8 cellular contexts compared by ENCODE assay signal in genomic region chr20:57450419-57450818, GRCh38. TPM values are rescaled to one million over a fixed set of nuclear protein-coding genes. Genes with fewer than 3 reads are reported as not detected.
DNase-seq lines count a peak whose midpoint lies in the region; ATAC-seq and TF ChIP-seq lines count a peak whose summit lies in the region.

No MANE protein-coding gene starts in this region.

- H3K27me3 Mint-ChIP-seq in activated naive CD8-positive, alpha-beta T cell treated with anti-CD3 and anti-CD28 coated beads, Interleukin-2, amount 50 U/mL, for 24 hours = no peaks in the 10 kb centered on the region
- H3K27me3 Mint-ChIP-seq in neural progenitor cell (ENCODE audit: insufficient read depth, low read depth) = peaks cover 24% of the 10 kb centered on the region
- no peaks in the 10 kb centered on the region for H3K27me3 Mint-ChIP-seq in activated T-cell treated with anti-CD3 and anti-CD28 coated beads, Interleukin-2, amount 50 U/mL, for 24 hours

- H3K4me3 ChIP-seq in DOHH2 (ENCODE audit: low read length) = peak overlapping the region; percentile 74
- no peak overlapping the region for H3K4me3 ChIP-seq in neural progenitor cell

- DNase-seq in activated naive CD8-positive, alpha-beta T cell treated with anti-CD3 and anti-CD28 coated beads, Interleukin-2, amount 50 U/mL, for 24 hours = peak; percentile 23
- DNase-seq in neural progenitor cell (ENCODE audit: low spot score) (no peak), COLO829 (ENCODE audit: low spot score) (no peak), G401 (ENCODE audit: low spot score) (no peak)
- DNase-seq in activated T-cell treated with anti-CD3 and anti-CD28 coated beads, Interleukin-2, amount 50 U/mL, for 24 hours = no peak

- H3F3A ChIP-seq in DOHH2 (ENCODE audit: control insufficient read depth, insufficient read depth) (peaks cover 2% of the 10 kb centered on the region), neural progenitor cell (ENCODE audit: low read depth) (no peaks in the 10 kb centered on the region)

- no peak overlapping the region for H3K4me3 Mint-ChIP-seq in activated naive CD8-positive, alpha-beta T cell treated with anti-CD3 and anti-CD28 coated beads, Interleukin-2, amount 50 U/mL, for 24 hours
- no peak overlapping the region for H3K4me3 Mint-ChIP-seq in neural progenitor cell
- H3K4me3 Mint-ChIP-seq in activated T-cell treated with anti-CD3 and anti-CD28 coated beads, Interleukin-2, amount 50 U/mL, for 24 hours = no peak overlapping the region

- no peaks in the 10 kb centered on the region for H3K9me2 ChIP-seq in DOHH2 (replicated peaks; ENCODE audit: control insufficient read depth, low read length)

- no peaks in the 10 kb centered on the region for H3K36me3 Mint-ChIP-seq in activated naive CD8-positive, alpha-beta T cell treated with anti-CD3 and anti-CD28 coated beads, Interleukin-2, amount 50 U/mL, for 24 hours (ENCODE audit: low read depth)
- H3K36me3 Mint-ChIP-seq in neural progenitor cell = no peaks in the 10 kb centered on the region
- H3K36me3 Mint-ChIP-seq in activated T-cell treated with anti-CD3 and anti-CD28 coated beads, Interleukin-2, amount 50 U/mL, for 24 hours (ENCODE audit: low read depth) = no peaks in the 10 kb centered on the region

- H2AFZ ChIP-seq in neural progenitor cell (replicated peaks) = peak overlapping the region; percentile 50

- ATAC-seq in GM21367 (IDR thresholded peaks at IDR 0.05; ENCODE audit: unreplicated experiment) (peak; percentile 75), HG03521 (IDR thresholded peaks at IDR 0.05; ENCODE audit: unreplicated experiment) (peak; percentile 72)
- ATAC-seq in activated naive CD8-positive, alpha-beta T cell treated with anti-CD3 and anti-CD28 coated beads, Interleukin-2, amount 50 U/mL, for 24 hours = peak; percentile 46

- no peak overlapping the region for H3K9ac ChIP-seq in neural progenitor cell

- H3K4me1 ChIP-seq in DOHH2 (ENCODE audit: control insufficient read depth, low read length) (peaks cover 76% of the 10 kb centered on the region), neural progenitor cell (peaks cover 11% of the 10 kb centered on the region)

- TF ChIP-seq CTCF in DOHH2 (IDR thresholded peaks at IDR 0.05; ENCODE audit: low read depth, low read length, poor library complexity, severe bottlenecking) (no peak), neural progenitor cell (IDR thresholded peaks at IDR 0.05) (no peak)

- H3K27ac ChIP-seq in DOHH2 (ENCODE audit: low read depth, low read length) (peak overlapping the region; percentile 84), neural progenitor cell (no peak overlapping the region)

- H3K36me3 ChIP-seq in DOHH2 (ENCODE audit: control insufficient read depth, low read length) (no peaks in the 10 kb centered on the region), neural progenitor cell (no peaks in the 10 kb centered on the region)

- H3K9me3 ChIP-seq in DOHH2 (ENCODE audit: control insufficient read depth, insufficient read depth, low read length) (peaks cover 7% of the 10 kb centered on the region), neural progenitor cell (ENCODE audit: low read depth) (no peaks in the 10 kb centered on the region)

- in situ Hi-C loops in G401 (cut with HindIII; ENCODE audit: low sequenced_read_pairs) = no loop called here

- peak overlapping the region; percentile 53 for H3K27ac Mint-ChIP-seq in activated naive CD8-positive, alpha-beta T cell treated with anti-CD3 and anti-CD28 coated beads, Interleukin-2, amount 50 U/mL, for 24 hours
- peak overlapping the region; percentile 91 for H3K27ac Mint-ChIP-seq in neural progenitor cell
- H3K27ac Mint-ChIP-seq in activated T-cell treated with anti-CD3 and anti-CD28 coated beads, Interleukin-2, amount 50 U/mL, for 24 hours = no peak overlapping the region

- H4K20me1 ChIP-seq in DOHH2 (ENCODE audit: control insufficient read depth, insufficient read depth, low read depth, low read length) (no peaks in the 10 kb centered on the region), neural progenitor cell (ENCODE audit: low read depth) (no peaks in the 10 kb centered on the region)

- peak overlapping the region; percentile 98 for H3K4me2 ChIP-seq in DOHH2 (ENCODE audit: low read length)
- H3K4me2 ChIP-seq in neural progenitor cell = no peak overlapping the region

- peaks cover 3% of the 10 kb centered on the region for H3K9me3 Mint-ChIP-seq in activated naive CD8-positive, alpha-beta T cell treated with anti-CD3 and anti-CD28 coated beads, Interleukin-2, amount 50 U/mL, for 24 hours
- H3K9me3 Mint-ChIP-seq in neural progenitor cell = no peaks in the 10 kb centered on the region
- no peaks in the 10 kb centered on the region for H3K9me3 Mint-ChIP-seq in activated T-cell treated with anti-CD3 and anti-CD28 coated beads, Interleukin-2, amount 50 U/mL, for 24 hours

- H3K79me2 ChIP-seq in DOHH2 (ENCODE audit: control insufficient read depth, low read length) (no peaks in the 10 kb centered on the region), neural progenitor cell (ENCODE audit: low read depth) (no peaks in the 10 kb centered on the region)

- peaks cover 30% of the 10 kb centered on the region for H3K4me1 Mint-ChIP-seq in activated naive CD8-positive, alpha-beta T cell treated with anti-CD3 and anti-CD28 coated beads, Interleukin-2, amount 50 U/mL, for 24 hours
- H3K4me1 Mint-ChIP-seq in neural progenitor cell = peaks cover 22% of the 10 kb centered on the region
- H3K4me1 Mint-ChIP-seq in activated T-cell treated with anti-CD3 and anti-CD28 coated beads, Interleukin-2, amount 50 U/mL, for 24 hours (ENCODE audit: low read depth) = peaks cover 26% of the 10 kb centered on the region

- H3K27me3 ChIP-seq in DOHH2 (ENCODE audit: control insufficient read depth, low read length) (peaks cover 55% of the 10 kb centered on the region), neural progenitor cell (no peaks in the 10 kb centered on the region)

RNA-seq across cellular contexts. Expression of gene RBM38, which starts 59.2 kb away (rescaled TPM):
- total RNA-seq in neural progenitor cell (ENCODE audit: low replicate concordance) = 26.6 and 53.4 TPM in 2 replicates
- 74.9 and 101 TPM in 2 replicates for total RNA-seq in G401 (2014; rRNA removed; shearing (Covaris generic))
